8 cellular contexts compared by ENCODE assay signal in the genomic region with DNA sequence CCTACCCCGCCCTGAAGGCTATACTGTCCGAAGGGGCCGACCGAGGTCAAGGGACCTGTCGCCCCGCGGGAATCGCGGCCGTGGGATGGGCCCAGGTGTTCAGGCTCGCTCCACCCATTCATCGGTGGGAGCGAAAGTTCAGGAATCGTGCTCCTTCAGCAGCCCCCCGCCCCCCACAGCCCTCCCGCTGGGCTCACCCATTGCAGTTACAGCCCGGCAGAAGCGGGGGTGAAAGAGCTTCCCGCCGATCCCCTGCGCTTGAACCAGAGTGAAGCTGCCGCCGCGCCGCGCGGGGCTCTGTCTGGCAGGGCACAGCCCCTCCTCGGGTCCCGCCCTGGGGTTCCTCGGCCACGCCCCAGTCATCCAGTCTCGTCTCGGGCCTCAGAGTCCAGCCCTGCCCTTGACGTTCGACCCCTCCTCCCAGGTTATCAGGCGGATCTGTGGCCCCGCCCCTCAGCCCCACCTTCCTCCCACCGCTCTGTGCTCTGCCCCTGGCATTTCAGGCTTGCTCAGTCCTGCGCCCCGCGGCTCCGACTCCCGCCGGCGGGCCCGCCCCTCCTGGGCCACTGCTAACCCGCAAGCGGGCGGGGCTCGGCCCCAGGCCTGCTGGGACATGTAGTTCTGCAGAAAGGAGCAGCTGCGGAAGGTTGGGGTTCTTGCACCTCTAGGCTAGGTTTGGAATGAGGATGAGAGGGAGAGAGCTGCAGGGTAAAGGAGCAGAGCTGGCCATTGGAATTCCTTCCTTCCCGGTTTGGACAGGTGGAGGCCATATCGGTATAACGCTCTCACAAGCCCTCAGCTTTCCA. TPM values are rescaled to one million over a fixed set of nuclear protein-coding genes. Genes with fewer than 3 reads are reported as not detected.
DNase-seq lines count a peak whose midpoint lies in the region; ATAC-seq and TF ChIP-seq lines count a peak whose summit lies in the region.

A gene (minus strand): TSS at position 303 of the 806 bp plus-strand sequence. CDS start 3,955 bp downstream, outside the sequence.

- intact Hi-C loops in Caco-2 (cut with micrococcal nuclease; ENCODE audit: unreplicated experiment): loop anchor here (1.0 to 5.0 kb wide), 5 partner anchors 47 to 329 kb away; a partner anchor contains a TSS

- BruUV-seq in Caco-2 (replicated peaks; lab: Mats Ljungman, UMichigan): no TSS peak

- no peaks in the 10 kb centered on the region for H3K27me3 Mint-ChIP-seq in Caco-2 (ENCODE audit: insufficient read depth, unreplicated experiment)
- H3K27me3 Mint-ChIP-seq in endothelial cell (ENCODE audit: unreplicated experiment): peaks cover 32% of the 10 kb centered on the region
- peaks cover 42% of the 10 kb centered on the region for H3K27me3 Mint-ChIP-seq in mesothelial cell of epicardium (ENCODE audit: low read depth)

- peak within 1 kb of the TSS; percentile 88 for H3K4me3 Mint-ChIP-seq in Caco-2 (ENCODE audit: unreplicated experiment)
- H3K4me3 Mint-ChIP-seq in endothelial cell (ENCODE audit: unreplicated experiment): peak within 1 kb of the TSS; percentile 97
- peak within 1 kb of the TSS; percentile 85 for H3K4me3 Mint-ChIP-seq in mesothelial cell of epicardium

- H3K27me3 ChIP-seq in Caco-2 (replicated peaks; ENCODE audit: control insufficient read depth, insufficient read depth, low read length): no peaks in the 10 kb centered on the region

- H3K4me3 ChIP-seq in Caco-2 (ENCODE audit: low read depth, low read length): peak within 1 kb of the TSS; percentile 89

- H3K27ac Mint-ChIP-seq in Caco-2 (ENCODE audit: unreplicated experiment): peak within 1 kb of the TSS; percentile 49
- H3K27ac Mint-ChIP-seq in endothelial cell (ENCODE audit: unreplicated experiment): peak within 1 kb of the TSS; percentile 90
- H3K27ac Mint-ChIP-seq in mesothelial cell of epicardium: peak within 1 kb of the TSS; percentile 25

- POLR2A ChIA-PET in Caco-2 (lab: Charles Lee): interaction anchor here (0.6 to 1.5 kb wide), 6 partner anchors 24 to 100 kb away, joined by 3 to 8 read pairs (median 4); no protein-coding TSS in a partner anchor

- H3K9me3 ChIP-seq in Caco-2: no peaks in the 10 kb centered on the region; the same call in 1 of the 2 replicates

- H3K36me3 ChIP-seq in Caco-2 (ENCODE audit: control insufficient read depth, insufficient read depth, low read length): peaks cover 2% of the 10 kb centered on the region

- H3K4me1 Mint-ChIP-seq in Caco-2 (ENCODE audit: low read depth, unreplicated experiment) (peaks cover 26% of the 10 kb centered on the region), endothelial cell (ENCODE audit: unreplicated experiment) (peaks cover 32% of the 10 kb centered on the region), mesothelial cell of epicardium (peaks cover 35% of the 10 kb centered on the region)

- DNase-seq in Caco-2 (peak; percentile 99), HT1080 (ENCODE audit: low read depth) (peak; percentile 96), NOMO-1 treated with dmso at 0.1 percent for 144 hours (lab: John Stamatoyannopoulos, UW; ENCODE audit: unreplicated experiment) (peak; percentile 100), endothelial cell (ENCODE audit: low spot score) (peak; percentile 86), mesothelial cell of epicardium (ENCODE audit: low spot score in 2 of 2, unreplicated experiment in 2 of 2) (peak; percentile 63 to 83)
- DNase-seq in activated CD8-positive, alpha-beta memory T cell treated with anti-CD3 and anti-CD28 coated beads, Interleukin-2, amount 50 U/mL, for 1 hour (ENCODE audit: extremely low read depth): peak; percentile 87
- DNase-seq in stimulated activated CD8-positive, alpha-beta memory T cell treated with anti-CD3 and anti-CD28 coated beads, Interleukin-15, amount 100 ng/mL, for 48 hours (ENCODE audit: low read depth in 2 of 2): peak; percentile 96 to 98

- ATAC-seq in GM21367 (IDR thresholded peaks at IDR 0.05; ENCODE audit: unreplicated experiment): peak; percentile 78

- peaks cover 23% of the 10 kb centered on the region for H3K36me3 Mint-ChIP-seq in Caco-2 (ENCODE audit: insufficient read depth, unreplicated experiment)
- H3K36me3 Mint-ChIP-seq in endothelial cell (ENCODE audit: low read depth, unreplicated experiment): peaks cover 17% of the 10 kb centered on the region
- H3K36me3 Mint-ChIP-seq in mesothelial cell of epicardium: peaks cover 2% of the 10 kb centered on the region

- no peaks in the 10 kb centered on the region for H3K9me3 Mint-ChIP-seq in Caco-2 (ENCODE audit: unreplicated experiment)
- H3K9me3 Mint-ChIP-seq in endothelial cell (ENCODE audit: unreplicated experiment): no peaks in the 10 kb centered on the region
- H3K9me3 Mint-ChIP-seq in mesothelial cell of epicardium: no peaks in the 10 kb centered on the region

- no peak for TF ChIP-seq CTCF in Caco-2 (IDR thresholded peaks at IDR 0.05; ENCODE audit: insufficient read depth in 1 of 2, low read depth in 1 of 2, low read length in 1 of 2, severe bottlenecking in 1 of 2, unreplicated experiment in 1 of 2)
- TF ChIP-seq CTCF in endothelial cell (IDR thresholded peaks at IDR 0.05; ENCODE audit: unreplicated experiment): no peak
- no peak for TF ChIP-seq CTCF in mesothelial cell of epicardium (IDR thresholded peaks at IDR 0.05; ENCODE audit: unreplicated experiment)

- H3K4me1 ChIP-seq in Caco-2: peaks cover 29% of the 10 kb centered on the region

- CTCF ChIA-PET in Caco-2 (lab: Charles Lee): interaction anchor here (0.6 to 7.5 kb wide), 7 partner anchors 24 to 302 kb away, joined by 3 to 105 read pairs (median 5); a partner anchor contains a TSS

RNA-seq across cellular contexts. Expression of the gene that starts here (rescaled TPM):
- total RNA-seq in Caco-2 (2022) (33.4 and 37.3 TPM in 2 replicates), endothelial cell (ENCODE audit: unreplicated experiment) (77.0 TPM), mesothelial cell of epicardium (4.2 to 5.5 TPM (median 4.9 TPM) in 3 replicates)
- total RNA-seq in HT1080 (2014; rRNA removed; shearing (Covaris generic)): 3.1 and 3.5 TPM in 2 replicates
- 2.8 and 3.3 TPM in 2 replicates for polyA plus RNA-seq in HT1080 (2015; cell fraction: cytosol; rRNA removed)
- 4.3 and 4.4 TPM in 2 replicates for polyA plus RNA-seq in HT1080 (2015; cell fraction: nucleus; rRNA removed)

Comparison
In these comparisons a context has a peak if more than half of its experiments do, and no peak if none do; other contexts are left out.
1. Peak in every context shown above with its lines: DNase-seq, ATAC-seq and H3K4me3 ChIP-seq.
2. H3K27ac Mint-ChIP-seq: peak in every context shown above with its lines; median percentile 90 in endothelial cell; 49 in Caco-2; 25 in mesothelial cell of epicardium.